8 cellular contexts compared by ENCODE assay signal in genomic region chr17:38579934-38580333, GRCh38. TPM values are rescaled to one million over a fixed set of nuclear protein-coding genes. Genes with fewer than 3 reads are reported as not detected.
DNase-seq lines count a peak whose midpoint lies in the region; ATAC-seq and TF ChIP-seq lines count a peak whose summit lies in the region.

No MANE protein-coding gene starts in this region.

- no peaks in the 10 kb centered on the region for H3K9me3 ChIP-seq in MG63

- H3K4me3 Mint-ChIP-seq in glutamatergic neuron (ENCODE audit: unreplicated experiment) = no peak overlapping the region

- DNase-seq in Daoy (ENCODE audit: low read depth) (peak; percentile 79), MG63 (peak; percentile 81), SK-MEL-5 (ENCODE audit: low read depth, low spot score) (peak; percentile 68), glutamatergic neuron (peak; percentile 66), T1000 (lab: John Stamatoyannopoulos, UW) (no peak), GDM1 (lab: John Stamatoyannopoulos, UW) (no peak)

- no peaks in the 10 kb centered on the region for H3K36me3 ChIP-seq in MG63

- peaks cover 11% of the 10 kb centered on the region for H3K9me3 Mint-ChIP-seq in glutamatergic neuron (ENCODE audit: unreplicated experiment)

- peaks cover 53% of the 10 kb centered on the region for H3K27me3 Mint-ChIP-seq in glutamatergic neuron (ENCODE audit: unreplicated experiment)

- ATAC-seq in GM18520 (IDR thresholded peaks at IDR 0.05; ENCODE audit: unreplicated experiment) (no peak), GM21825 (IDR thresholded peaks at IDR 0.05; ENCODE audit: unreplicated experiment) (no peak)

- H3K27ac Mint-ChIP-seq in glutamatergic neuron (ENCODE audit: unreplicated experiment) = no peak overlapping the region

- H3K36me3 Mint-ChIP-seq in glutamatergic neuron (ENCODE audit: unreplicated experiment) = peaks cover 5% of the 10 kb centered on the region

- no peak for TF ChIP-seq CTCF in glutamatergic neuron (IDR thresholded peaks at IDR 0.05; ENCODE audit: partially characterized antibody, unreplicated experiment)

- peaks cover 23% of the 10 kb centered on the region for H3K4me1 Mint-ChIP-seq in glutamatergic neuron (ENCODE audit: low read depth, unreplicated experiment)

- in situ Hi-C loops in SK-MEL-5 (cut with HindIII; ENCODE audit: low pct_unique_long_range_greater_than_20kb, low sequenced_read_pairs) = no loop called here

- no peak overlapping the region for H3K4me3 ChIP-seq in MG63

- H3K27me3 ChIP-seq in MG63 = no peaks in the 10 kb centered on the region

RNA-seq across cellular contexts. Expression of gene SRCIN1, which starts 25.8 kb away (rescaled TPM):
- 0.03 and 0.80 TPM in 2 replicates for total RNA-seq in Daoy (2014; rRNA removed; shearing (Covaris generic))
- 0.05 and 0.07 TPM in 2 replicates for total RNA-seq in MG63 (2014; rRNA removed; shearing (Covaris generic); ENCODE audit: low replicate concordance)
- total RNA-seq in SK-MEL-5 (2014; rRNA removed; shearing (Covaris generic)) = 0.37 and 1.3 TPM in 2 replicates
- polyA plus RNA-seq in SK-MEL-5 (2015; cell fraction: cytosol; rRNA removed) = 2.7 and 3.1 TPM in 2 replicates
- polyA plus RNA-seq in SK-MEL-5 (2015; cell fraction: nucleus; rRNA removed) = 6.4 and 7.1 TPM in 2 replicates
- 20.8 TPM for total RNA-seq in glutamatergic neuron (ENCODE audit: unreplicated experiment)

Comparison
In these comparisons a context has a peak if more than half of its experiments do, and no peak if none do; other contexts are left out.
1. DNase-seq: peak in Daoy (single experiment), MG63 (single experiment), SK-MEL-5 (single experiment) and glutamatergic neuron (single experiment); none in T1000 (single experiment) and GDM1 (single experiment).